9 cellular contexts compared by ENCODE assay signal in the genomic region with DNA sequence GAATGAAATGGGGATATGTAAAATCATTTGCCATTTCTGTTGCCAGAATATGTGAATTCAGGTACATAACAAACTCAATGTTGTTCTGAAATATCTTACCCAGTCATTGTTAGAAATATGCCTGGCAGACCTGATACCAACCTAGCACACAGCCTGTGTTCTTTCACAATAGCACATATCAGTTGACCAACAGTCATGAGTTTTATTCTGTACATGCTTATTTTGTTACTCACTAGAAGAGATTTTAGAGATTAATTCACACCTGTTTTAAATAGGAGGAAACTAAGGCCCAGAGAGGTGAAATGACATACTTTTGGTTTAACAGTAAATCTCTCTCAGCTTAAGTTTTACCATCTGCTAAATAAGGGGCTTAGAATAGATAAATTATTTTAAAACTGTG. TPM values are rescaled to one million over a fixed set of nuclear protein-coding genes. Genes with fewer than 3 reads are reported as not detected.
"Had no signal": no experiment of that assay in that cellular context is flagged by ENCODE, and none has a peak within 500 bp of the region (broad histone marks: within the 10 kb centered on the region; RNA-seq: fewer than 3 reads in every experiment).

No MANE protein-coding gene starts in this region.

- H3K36me3 ChIP-seq: HAP-1 had no signal

- H3K4me3 ChIP-seq: GM23248, HAP-1, K562 had no signal

- H3K27ac ChIP-seq: GM23248 had no signal

- H3K4me1 ChIP-seq: HAP-1 had no signal

- H3K9me3 ChIP-seq: HAP-1 had no signal

- H2AFZ ChIP-seq: GM23248 had no signal

- ATAC-seq: HCT116, K562 had no signal

- H3K9ac ChIP-seq: GM23248 had no signal

- DNase-seq: GM23248, GOT3, H7, HFFc6, IMR-90 had no signal

RNA-seq across cellular contexts. Expression of a gene that starts 8.4 kb away (rescaled TPM):
- total RNA-seq: H7, HFFc6, HT-29, IMR-90, K562 had no signal
- polyA plus RNA-seq: GM23248, IMR-90 had no signal
